In the genomic region with DNA sequence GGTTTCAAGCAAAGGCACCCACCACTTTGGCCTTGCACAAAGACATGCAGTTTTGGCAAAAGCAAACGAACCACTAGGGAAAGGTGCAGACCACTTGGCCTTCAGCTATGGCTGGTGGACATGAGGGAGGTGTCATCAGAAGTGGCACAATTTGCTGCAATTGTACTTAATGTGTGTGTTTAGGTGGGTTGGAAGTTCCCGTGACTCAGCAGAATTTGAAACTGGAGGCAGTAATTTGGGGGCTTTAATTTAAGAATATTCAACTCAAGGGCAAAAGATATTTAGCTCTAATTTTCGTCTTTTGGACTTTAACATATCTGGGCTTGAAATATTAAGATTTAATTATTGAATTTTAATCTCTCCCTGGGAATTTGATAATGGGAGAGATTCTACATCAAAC, we compare ENCODE assay signal across 3 cellular contexts.
TF ChIP-seq lines count a peak whose summit lies in the region.

No MANE protein-coding gene starts in this region.

TF ChIP-seq in A549, 52 proteins besides CTCF, POLR2A, EP300 and RAD21:
- TF ChIP-seq, protein P1, sequence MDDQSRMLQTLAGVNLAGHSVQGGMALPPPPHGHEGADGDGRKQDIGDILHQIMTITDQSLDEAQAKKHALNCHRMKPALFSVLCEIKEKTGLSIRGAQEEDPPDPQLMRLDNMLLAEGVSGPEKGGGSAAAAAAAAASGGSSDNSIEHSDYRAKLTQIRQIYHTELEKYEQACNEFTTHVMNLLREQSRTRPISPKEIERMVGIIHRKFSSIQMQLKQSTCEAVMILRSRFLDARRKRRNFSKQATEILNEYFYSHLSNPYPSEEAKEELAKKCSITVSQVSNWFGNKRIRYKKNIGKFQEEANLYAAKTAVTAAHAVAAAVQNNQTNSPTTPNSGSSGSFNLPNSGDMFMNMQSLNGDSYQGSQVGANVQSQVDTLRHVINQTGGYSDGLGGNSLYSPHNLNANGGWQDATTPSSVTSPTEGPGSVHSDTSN (IDR thresholded peaks at IDR 0.05): no peak
- TF ChIP-seq RNF2 (IDR thresholded peaks at IDR 0.05; ENCODE audit: borderline replicate concordance, low read depth): no peak
- TF ChIP-seq FOSB (CRISPR knock-in tag; IDR thresholded peaks at IDR 0.05): no peak
- TF ChIP-seq HEYL (CRISPR knock-in tag; IDR thresholded peaks at IDR 0.05): no peak
- TF ChIP-seq, protein P2, sequence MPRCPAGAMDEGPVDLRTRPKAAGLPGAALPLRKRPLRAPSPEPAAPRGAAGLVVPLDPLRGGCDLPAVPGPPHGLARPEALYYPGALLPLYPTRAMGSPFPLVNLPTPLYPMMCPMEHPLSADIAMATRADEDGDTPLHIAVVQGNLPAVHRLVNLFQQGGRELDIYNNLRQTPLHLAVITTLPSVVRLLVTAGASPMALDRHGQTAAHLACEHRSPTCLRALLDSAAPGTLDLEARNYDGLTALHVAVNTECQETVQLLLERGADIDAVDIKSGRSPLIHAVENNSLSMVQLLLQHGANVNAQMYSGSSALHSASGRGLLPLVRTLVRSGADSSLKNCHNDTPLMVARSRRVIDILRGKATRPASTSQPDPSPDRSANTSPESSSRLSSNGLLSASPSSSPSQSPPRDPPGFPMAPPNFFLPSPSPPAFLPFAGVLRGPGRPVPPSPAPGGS (IDR thresholded peaks at IDR 0.05): no peak
- TF ChIP-seq CEBPB (IDR thresholded peaks at IDR 0.05): no peak
- peak; percentile 77 for TF ChIP-seq NFE2L2 (conservative IDR thresholded peaks at IDR 0.05; ENCODE audit: low read length)
- TF ChIP-seq, protein P3, sequence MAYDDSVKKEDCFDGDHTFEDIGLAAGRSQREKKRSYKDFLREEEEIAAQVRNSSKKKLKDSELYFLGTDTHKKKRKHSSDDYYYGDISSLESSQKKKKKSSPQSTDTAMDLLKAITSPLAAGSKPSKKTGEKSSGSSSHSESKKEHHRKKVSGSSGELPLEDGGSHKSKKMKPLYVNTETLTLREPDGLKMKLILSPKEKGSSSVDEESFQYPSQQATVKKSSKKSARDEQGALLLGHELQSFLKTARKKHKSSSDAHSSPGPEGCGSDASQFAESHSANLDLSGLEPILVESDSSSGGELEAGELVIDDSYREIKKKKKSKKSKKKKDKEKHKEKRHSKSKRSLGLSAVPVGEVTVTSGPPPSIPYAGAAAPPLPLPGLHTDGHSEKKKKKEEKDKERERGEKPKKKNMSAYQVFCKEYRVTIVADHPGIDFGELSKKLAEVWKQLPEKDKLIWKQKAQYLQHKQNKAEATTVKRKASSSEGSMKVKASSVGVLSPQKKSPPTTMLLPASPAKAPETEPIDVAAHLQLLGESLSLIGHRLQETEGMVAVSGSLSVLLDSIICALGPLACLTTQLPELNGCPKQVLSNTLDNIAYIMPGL (CRISPR knock-in tag; IDR thresholded peaks at IDR 0.05; ENCODE audit: borderline replicate concordance): no peak
- TF ChIP-seq HOXB13 (CRISPR knock-in tag; IDR thresholded peaks at IDR 0.05; ENCODE audit: low read depth): no peak
- no peak for TF ChIP-seq JUN (IDR thresholded peaks at IDR 0.05)
- TF ChIP-seq MAFK (IDR thresholded peaks at IDR 0.05; ENCODE audit: partially characterized antibody): peak; percentile 67
- no peak for TF ChIP-seq HOXB5 (CRISPR knock-in tag; IDR thresholded peaks at IDR 0.05)
- TF ChIP-seq EHMT2 (IDR thresholded peaks at IDR 0.05; ENCODE audit: low read depth): no peak
- TF ChIP-seq NR3C1 (IDR thresholded peaks at IDR 0.05): no peak
- no peak for TF ChIP-seq TFCP2L1 (CRISPR knock-in tag; IDR thresholded peaks at IDR 0.05)
- no peak for TF ChIP-seq FOXS1 (CRISPR knock-in tag; IDR thresholded peaks at IDR 0.05)
- no peak for TF ChIP-seq TP53 (CRISPR knock-in tag; IDR thresholded peaks at IDR 0.05)

TF ChIP-seq in GM23338, 12 proteins besides CTCF, POLR2A, EP300 and RAD21:
- TF ChIP-seq NANOG (IDR thresholded peaks at IDR 0.05; ENCODE audit: borderline replicate concordance) (no peak), JUNB (IDR thresholded peaks at IDR 0.05; ENCODE audit: unreplicated experiment) (no peak), STAT1 (IDR thresholded peaks at IDR 0.05; ENCODE audit: unreplicated experiment) (no peak)
- TF ChIP-seq, protein P4, sequence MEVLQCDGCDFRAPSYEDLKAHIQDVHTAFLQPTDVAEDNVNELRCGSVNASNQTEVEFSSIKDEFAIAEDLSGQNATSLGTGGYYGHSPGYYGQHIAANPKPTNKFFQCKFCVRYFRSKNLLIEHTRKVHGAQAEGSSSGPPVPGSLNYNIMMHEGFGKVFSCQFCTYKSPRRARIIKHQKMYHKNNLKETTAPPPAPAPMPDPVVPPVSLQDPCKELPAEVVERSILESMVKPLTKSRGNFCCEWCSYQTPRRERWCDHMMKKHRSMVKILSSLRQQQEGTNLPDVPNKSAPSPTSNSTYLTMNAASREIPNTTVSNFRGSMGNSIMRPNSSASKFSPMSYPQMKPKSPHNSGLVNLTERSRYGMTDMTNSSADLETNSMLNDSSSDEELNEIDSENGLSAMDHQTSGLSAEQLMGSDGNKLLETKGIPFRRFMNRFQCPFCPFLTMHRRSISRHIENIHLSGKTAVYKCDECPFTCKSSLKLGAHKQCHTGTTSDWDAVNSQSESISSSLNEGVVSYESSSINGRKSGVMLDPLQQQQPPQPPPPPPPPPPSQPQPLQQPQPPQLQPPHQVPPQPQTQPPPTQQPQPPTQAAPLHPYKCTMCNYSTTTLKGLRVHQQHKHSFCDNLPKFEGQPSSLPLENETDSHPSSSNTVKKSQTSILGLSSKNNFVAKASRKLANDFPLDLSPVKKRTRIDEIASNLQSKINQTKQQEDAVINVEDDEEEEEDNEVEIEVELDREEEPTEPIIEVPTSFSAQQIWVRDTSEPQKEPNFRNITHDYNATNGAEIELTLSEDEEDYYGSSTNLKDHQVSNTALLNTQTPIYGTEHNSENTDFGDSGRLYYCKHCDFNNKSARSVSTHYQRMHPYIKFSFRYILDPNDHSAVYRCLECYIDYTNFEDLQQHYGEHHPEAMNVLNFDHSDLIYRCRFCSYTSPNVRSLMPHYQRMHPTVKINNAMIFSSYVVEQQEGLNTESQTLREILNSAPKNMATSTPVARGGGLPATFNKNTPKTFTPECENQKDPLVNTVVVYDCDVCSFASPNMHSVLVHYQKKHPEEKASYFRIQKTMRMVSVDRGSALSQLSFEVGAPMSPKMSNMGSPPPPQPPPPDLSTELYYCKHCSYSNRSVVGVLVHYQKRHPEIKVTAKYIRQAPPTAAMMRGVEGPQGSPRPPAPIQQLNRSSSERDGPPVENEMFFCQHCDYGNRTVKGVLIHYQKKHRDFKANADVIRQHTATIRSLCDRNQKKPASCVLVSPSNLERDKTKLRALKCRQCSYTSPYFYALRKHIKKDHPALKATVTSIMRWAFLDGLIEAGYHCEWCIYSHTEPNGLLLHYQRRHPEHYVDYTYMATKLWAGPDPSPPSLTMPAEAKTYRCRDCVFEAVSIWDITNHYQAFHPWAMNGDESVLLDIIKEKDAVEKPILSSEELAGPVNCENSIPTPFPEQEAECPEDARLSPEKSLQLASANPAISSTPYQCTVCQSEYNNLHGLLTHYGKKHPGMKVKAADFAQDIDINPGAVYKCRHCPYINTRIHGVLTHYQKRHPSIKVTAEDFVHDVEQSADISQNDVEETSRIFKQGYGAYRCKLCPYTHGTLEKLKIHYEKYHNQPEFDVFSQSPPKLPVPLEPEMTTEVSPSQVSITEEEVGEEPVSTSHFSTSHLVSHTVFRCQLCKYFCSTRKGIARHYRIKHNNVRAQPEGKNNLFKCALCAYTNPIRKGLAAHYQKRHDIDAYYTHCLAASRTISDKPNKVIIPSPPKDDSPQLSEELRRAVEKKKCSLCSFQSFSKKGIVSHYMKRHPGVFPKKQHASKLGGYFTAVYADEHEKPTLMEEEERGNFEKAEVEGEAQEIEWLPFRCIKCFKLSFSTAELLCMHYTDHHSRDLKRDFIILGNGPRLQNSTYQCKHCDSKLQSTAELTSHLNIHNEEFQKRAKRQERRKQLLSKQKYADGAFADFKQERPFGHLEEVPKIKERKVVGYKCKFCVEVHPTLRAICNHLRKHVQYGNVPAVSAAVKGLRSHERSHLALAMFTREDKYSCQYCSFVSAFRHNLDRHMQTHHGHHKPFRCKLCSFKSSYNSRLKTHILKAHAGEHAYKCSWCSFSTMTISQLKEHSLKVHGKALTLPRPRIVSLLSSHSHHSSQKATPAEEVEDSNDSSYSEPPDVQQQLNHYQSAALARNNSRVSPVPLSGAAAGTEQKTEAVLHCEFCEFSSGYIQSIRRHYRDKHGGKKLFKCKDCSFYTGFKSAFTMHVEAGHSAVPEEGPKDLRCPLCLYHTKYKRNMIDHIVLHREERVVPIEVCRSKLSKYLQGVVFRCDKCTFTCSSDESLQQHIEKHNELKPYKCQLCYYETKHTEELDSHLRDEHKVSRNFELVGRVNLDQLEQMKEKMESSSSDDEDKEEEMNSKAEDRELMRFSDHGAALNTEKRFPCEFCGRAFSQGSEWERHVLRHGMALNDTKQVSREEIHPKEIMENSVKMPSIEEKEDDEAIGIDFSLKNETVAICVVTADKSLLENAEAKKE (CRISPR knock-in tag; IDR thresholded peaks at IDR 0.05): no peak

TF ChIP-seq in K562, 482 proteins besides CTCF, POLR2A, EP300 and RAD21:
- TF ChIP-seq MAFK (IDR thresholded peaks at IDR 0.05; ENCODE audit: low read length) (peak; percentile 48; the same call in 1 of the 2 replicates), NFE2 (IDR thresholded peaks at IDR 0.05; ENCODE audit: low read depth) (peak; percentile 72), MAFF (IDR thresholded peaks at IDR 0.05; ENCODE audit: low read length) (peak; percentile 67), C11orf30 (IDR thresholded peaks at IDR 0.05; ENCODE audit: low read depth) (peak; percentile 64), MAFG (tag; conservative IDR thresholded peaks at IDR 0.05) (peak; percentile 77), NFE2L1 (tag; IDR thresholded peaks at IDR 0.05; ENCODE audit: borderline replicate concordance, low read depth) (peak; percentile 46; the same call in 1 of the 2 replicates), ZNF316 (IDR thresholded peaks at IDR 0.05) (peak; percentile 86)
- TF ChIP-seq, protein P5, sequence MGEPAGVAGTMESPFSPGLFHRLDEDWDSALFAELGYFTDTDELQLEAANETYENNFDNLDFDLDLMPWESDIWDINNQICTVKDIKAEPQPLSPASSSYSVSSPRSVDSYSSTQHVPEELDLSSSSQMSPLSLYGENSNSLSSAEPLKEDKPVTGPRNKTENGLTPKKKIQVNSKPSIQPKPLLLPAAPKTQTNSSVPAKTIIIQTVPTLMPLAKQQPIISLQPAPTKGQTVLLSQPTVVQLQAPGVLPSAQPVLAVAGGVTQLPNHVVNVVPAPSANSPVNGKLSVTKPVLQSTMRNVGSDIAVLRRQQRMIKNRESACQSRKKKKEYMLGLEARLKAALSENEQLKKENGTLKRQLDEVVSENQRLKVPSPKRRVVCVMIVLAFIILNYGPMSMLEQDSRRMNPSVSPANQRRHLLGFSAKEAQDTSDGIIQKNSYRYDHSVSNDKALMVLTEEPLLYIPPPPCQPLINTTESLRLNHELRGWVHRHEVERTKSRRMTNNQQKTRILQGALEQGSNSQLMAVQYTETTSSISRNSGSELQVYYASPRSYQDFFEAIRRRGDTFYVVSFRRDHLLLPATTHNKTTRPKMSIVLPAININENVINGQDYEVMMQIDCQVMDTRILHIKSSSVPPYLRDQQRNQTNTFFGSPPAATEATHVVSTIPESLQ (CRISPR knock-in tag; IDR thresholded peaks at IDR 0.05): no peak
- TF ChIP-seq, protein P6, sequence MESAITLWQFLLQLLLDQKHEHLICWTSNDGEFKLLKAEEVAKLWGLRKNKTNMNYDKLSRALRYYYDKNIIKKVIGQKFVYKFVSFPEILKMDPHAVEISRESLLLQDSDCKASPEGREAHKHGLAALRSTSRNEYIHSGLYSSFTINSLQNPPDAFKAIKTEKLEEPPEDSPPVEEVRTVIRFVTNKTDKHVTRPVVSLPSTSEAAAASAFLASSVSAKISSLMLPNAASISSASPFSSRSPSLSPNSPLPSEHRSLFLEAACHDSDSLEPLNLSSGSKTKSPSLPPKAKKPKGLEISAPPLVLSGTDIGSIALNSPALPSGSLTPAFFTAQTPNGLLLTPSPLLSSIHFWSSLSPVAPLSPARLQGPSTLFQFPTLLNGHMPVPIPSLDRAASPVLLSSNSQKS (CRISPR knock-in tag; IDR thresholded peaks at IDR 0.05): no peak
